8 cellular contexts compared by ENCODE assay signal in the genomic region with DNA sequence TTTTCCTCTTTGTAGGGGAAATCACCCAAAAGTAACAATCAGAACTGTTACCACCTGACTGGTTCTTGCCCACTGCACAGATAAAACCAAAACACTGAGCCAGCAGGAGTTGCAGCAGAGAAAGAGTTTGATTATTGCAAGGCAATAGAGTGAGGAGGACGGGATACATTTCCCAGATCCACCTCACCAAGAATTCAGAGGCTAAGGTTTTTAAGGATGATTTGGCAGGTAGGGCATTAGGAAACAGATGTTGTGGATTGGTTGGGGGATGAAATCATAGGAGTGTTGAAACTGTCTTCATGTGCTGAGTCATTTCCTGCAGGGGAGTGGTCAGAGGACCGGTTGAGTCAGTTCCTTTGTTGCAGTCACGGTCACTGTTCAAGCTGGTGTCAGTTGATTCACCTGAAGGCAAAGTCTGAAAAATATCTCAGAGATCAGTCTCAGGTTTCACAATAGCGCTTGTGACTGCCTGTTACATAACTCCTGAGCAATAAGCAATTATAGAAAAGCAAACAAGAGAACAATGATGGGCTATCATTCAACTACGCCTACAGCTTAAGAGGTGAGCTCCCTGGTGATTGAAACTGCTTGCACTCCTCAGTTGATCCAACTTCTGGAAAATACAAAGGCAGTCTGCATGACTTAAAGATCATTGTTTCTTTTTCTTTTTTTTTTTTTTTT. TPM values are rescaled to one million over a fixed set of nuclear protein-coding genes. Genes with fewer than 3 reads are reported as not detected.
A peak's percentile ranks its signal among the peaks of the same experiment; 100 is the strongest.
DNase-seq lines count a peak whose midpoint lies in the region; ATAC-seq, FAIRE-seq and TF ChIP-seq lines count a peak whose summit lies in the region.

No MANE protein-coding gene starts in this region.

- TF ChIP-seq EP300 in A549 (IDR thresholded peaks at IDR 0.05): peak; percentile 98

- TF ChIP-seq POLR2A in A549 (IDR thresholded peaks at IDR 0.05; ENCODE audit: low read length): no peak

- H3K27me3 ChIP-seq in duodenal mucosa (ENCODE audit: control insufficient read depth in 1 of 2, insufficient read depth in 2 of 2, low read length in 2 of 2) (no peaks in the 10 kb centered on the region), muscle layer of duodenum (ENCODE audit: low read depth, low read length) (no peaks in the 10 kb centered on the region), tibial artery (no peaks in the 10 kb centered on the region)

- H3K36me3 ChIP-seq in duodenal mucosa (ENCODE audit: control insufficient read depth in 1 of 2, insufficient read depth in 2 of 2, low read length in 2 of 2): no peaks in the 10 kb centered on the region
- no peaks in the 10 kb centered on the region for H3K36me3 ChIP-seq in muscle layer of duodenum (ENCODE audit: control insufficient read depth in 1 of 2, insufficient read depth in 2 of 2, low read length in 2 of 2)
- no peaks in the 10 kb centered on the region for H3K36me3 ChIP-seq in tibial artery

- intact Hi-C loops in tibial artery (cut with DNase I; ENCODE audit: low total_unique reads): no loop called here

- peak overlapping the region in 1 of 2 donors; percentile 15 for H3K9ac ChIP-seq in duodenal mucosa (ENCODE audit: low read depth in 1 of 2, low read length in 2 of 2)

- FAIRE-seq in A549 (lab: Jason Lieb, UNC): peak; percentile 89

- no peak for TF ChIP-seq CTCF in A549 (IDR thresholded peaks at IDR 0.05)
- TF ChIP-seq CTCF in tibial artery (IDR thresholded peaks at IDR 0.05): no peak

- H3K9me3 ChIP-seq in A549: peaks cover 13% of the 10 kb centered on the region; the same call in 2 of the 3 replicates
- no peaks in the 10 kb centered on the region for H3K9me3 ChIP-seq in duodenal mucosa (ENCODE audit: control insufficient read depth in 1 of 2, low read length in 2 of 2)
- H3K9me3 ChIP-seq in muscle layer of duodenum (ENCODE audit: control insufficient read depth in 1 of 2, low read length in 2 of 2): no peaks in the 10 kb centered on the region
- H3K9me3 ChIP-seq in tibial artery: peaks cover 0 to 7% (median 0%) of the 10 kb centered on the region in 3 donors

- peak; percentile 52 to 76; a peak in 4 of 5 replicates for TF ChIP-seq RAD21 in A549 (conservative IDR thresholded peaks at IDR 0.05 in 1 of 2, IDR thresholded peaks at IDR 0.05 in 1 of 2)

- H3K4me2 ChIP-seq in A549: peak overlapping the region; percentile 55

- H3K27ac ChIP-seq in A549 (peak overlapping the region; percentile 81 to 90), duodenal mucosa (ENCODE audit: low read depth, low read length) (peak overlapping the region; percentile 60), muscle layer of duodenum (ENCODE audit: low read length) (peak overlapping the region; percentile 86), tibial artery (no peak overlapping the region)

- H3K4me3 ChIP-seq in A549: no peak overlapping the region
- H3K4me3 ChIP-seq in duodenal mucosa (ENCODE audit: low read depth in 1 of 2, low read length in 2 of 2): no peak overlapping the region
- no peak overlapping the region for H3K4me3 ChIP-seq in muscle layer of duodenum (ENCODE audit: low read depth in 1 of 2, low read length in 2 of 2)
- H3K4me3 ChIP-seq in tibial artery: no peak overlapping the region

- H3K4me1 ChIP-seq in A549 (peaks cover 63% of the 10 kb centered on the region), duodenal mucosa (ENCODE audit: control insufficient read depth in 1 of 2, insufficient read depth in 2 of 2, low read length in 2 of 2) (peaks cover 6 to 8% of the 10 kb centered on the region in 2 donors), muscle layer of duodenum (ENCODE audit: control insufficient read depth in 1 of 2, insufficient read depth in 2 of 2, low read length in 2 of 2) (no peaks in the 10 kb centered on the region), tibial artery (peaks cover 0 to 16% (median 8%) of the 10 kb centered on the region in 4 donors)

- POLR2A ChIA-PET in A549 (lab: Yijun Ruan, JAX): interaction anchor here (0.5 to 2.5 kb wide), 9 partner anchors 13 to 928 kb away, joined by 3 to 29 read pairs (median 4); a partner anchor contains a TSS

- peak; percentile 96 to 99 for ATAC-seq in A549
- ATAC-seq in GM18867 (IDR thresholded peaks at IDR 0.05; ENCODE audit: unreplicated experiment): peak; percentile 87
- ATAC-seq in HG03045 (IDR thresholded peaks at IDR 0.05; ENCODE audit: unreplicated experiment): peak; percentile 88

- CTCF ChIA-PET in A549 (lab: Yijun Ruan, JAX): interaction anchor here (0.6 to 1.4 kb wide), 3 partner anchors 21 to 303 kb away, joined by 3 to 4 read pairs (median 3); a partner anchor contains a TSS

- DNase-seq in A549 (ENCODE audit: low read depth in 1 of 2, low spot score in 1 of 2) (peak; percentile 98 to 100), NCI-H1930 (lab: John Stamatoyannopoulos, UW) (peak; percentile 49 to 86), UCSD-AML1 (lab: John Stamatoyannopoulos, UW; ENCODE audit: unreplicated experiment) (peak; percentile 28), tibial artery (peak; percentile 66 to 71)

- WGBS in A549 (ENCODE audit: missing lambda C conversion rate): 0% methylated on average over 5 of the region's 5 CpGs

TF ChIP-seq in A549, 52 proteins besides CTCF, POLR2A, EP300 and RAD21 (continues in another document):
- TF ChIP-seq, protein P1, sequence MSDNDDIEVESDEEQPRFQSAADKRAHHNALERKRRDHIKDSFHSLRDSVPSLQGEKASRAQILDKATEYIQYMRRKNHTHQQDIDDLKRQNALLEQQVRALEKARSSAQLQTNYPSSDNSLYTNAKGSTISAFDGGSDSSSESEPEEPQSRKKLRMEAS (IDR thresholded peaks at IDR 0.05): peak; percentile 93
- TF ChIP-seq, protein P2, sequence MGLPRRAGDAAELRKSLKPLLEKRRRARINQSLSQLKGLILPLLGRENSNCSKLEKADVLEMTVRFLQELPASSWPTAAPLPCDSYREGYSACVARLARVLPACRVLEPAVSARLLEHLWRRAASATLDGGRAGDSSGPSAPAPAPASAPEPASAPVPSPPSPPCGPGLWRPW (IDR thresholded peaks at IDR 0.05): peak; percentile 100
- TF ChIP-seq MAFK (IDR thresholded peaks at IDR 0.05; ENCODE audit: partially characterized antibody) (peak; percentile 99), TP53 (CRISPR knock-in tag; IDR thresholded peaks at IDR 0.05) (no peak), RARB (CRISPR knock-in tag; IDR thresholded peaks at IDR 0.05) (peak; percentile 18; the same call in 1 of the 2 replicates), JUN (IDR thresholded peaks at IDR 0.05) (peak; percentile 99 to 100), CEBPB (IDR thresholded peaks at IDR 0.05) (peak; percentile 100), CHD2 (IDR thresholded peaks at IDR 0.05; ENCODE audit: low read length, partially characterized antibody) (peak; percentile 41), EHMT2 (IDR thresholded peaks at IDR 0.05; ENCODE audit: low read depth) (no peak), HOXB13 (CRISPR knock-in tag; IDR thresholded peaks at IDR 0.05; ENCODE audit: low read depth) (peak; percentile 47; the same call in 1 of the 2 replicates), HOXB5 (CRISPR knock-in tag; IDR thresholded peaks at IDR 0.05) (peak; percentile 93), JUNB (IDR thresholded peaks at IDR 0.05) (peak; percentile 100), FOXS1 (CRISPR knock-in tag; IDR thresholded peaks at IDR 0.05) (peak; percentile 54; the same call in 1 of the 2 replicates), KDM5A (IDR thresholded peaks at IDR 0.05) (no peak), ZFP36 (IDR thresholded peaks at IDR 0.05; ENCODE audit: borderline replicate concordance, partially characterized antibody) (peak; percentile 45), NR3C1 (IDR thresholded peaks at IDR 0.05) (no peak), BHLHE40 (IDR thresholded peaks at IDR 0.05; ENCODE audit: low read depth, low read length) (peak; percentile 63), FOSB (CRISPR knock-in tag; IDR thresholded peaks at IDR 0.05) (0 out of 2 replicates have a peak, but pooled peaks have one; percentile 74), RFX5 (IDR thresholded peaks at IDR 0.05) (peak; percentile 66; the same call in 1 of the 2 replicates), RNF2 (IDR thresholded peaks at IDR 0.05; ENCODE audit: borderline replicate concordance, low read depth) (no peak), SMC3 (IDR thresholded peaks at IDR 0.05) (peak; percentile 67)
- TF ChIP-seq, protein P3, sequence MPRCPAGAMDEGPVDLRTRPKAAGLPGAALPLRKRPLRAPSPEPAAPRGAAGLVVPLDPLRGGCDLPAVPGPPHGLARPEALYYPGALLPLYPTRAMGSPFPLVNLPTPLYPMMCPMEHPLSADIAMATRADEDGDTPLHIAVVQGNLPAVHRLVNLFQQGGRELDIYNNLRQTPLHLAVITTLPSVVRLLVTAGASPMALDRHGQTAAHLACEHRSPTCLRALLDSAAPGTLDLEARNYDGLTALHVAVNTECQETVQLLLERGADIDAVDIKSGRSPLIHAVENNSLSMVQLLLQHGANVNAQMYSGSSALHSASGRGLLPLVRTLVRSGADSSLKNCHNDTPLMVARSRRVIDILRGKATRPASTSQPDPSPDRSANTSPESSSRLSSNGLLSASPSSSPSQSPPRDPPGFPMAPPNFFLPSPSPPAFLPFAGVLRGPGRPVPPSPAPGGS (IDR thresholded peaks at IDR 0.05): peak; percentile 99
- TF ChIP-seq, protein P4, sequence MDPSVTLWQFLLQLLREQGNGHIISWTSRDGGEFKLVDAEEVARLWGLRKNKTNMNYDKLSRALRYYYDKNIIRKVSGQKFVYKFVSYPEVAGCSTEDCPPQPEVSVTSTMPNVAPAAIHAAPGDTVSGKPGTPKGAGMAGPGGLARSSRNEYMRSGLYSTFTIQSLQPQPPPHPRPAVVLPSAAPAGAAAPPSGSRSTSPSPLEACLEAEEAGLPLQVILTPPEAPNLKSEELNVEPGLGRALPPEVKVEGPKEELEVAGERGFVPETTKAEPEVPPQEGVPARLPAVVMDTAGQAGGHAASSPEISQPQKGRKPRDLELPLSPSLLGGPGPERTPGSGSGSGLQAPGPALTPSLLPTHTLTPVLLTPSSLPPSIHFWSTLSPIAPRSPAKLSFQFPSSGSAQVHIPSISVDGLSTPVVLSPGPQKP (IDR thresholded peaks at IDR 0.05; ENCODE audit: low read depth, low read length): no peak
- TF ChIP-seq, protein P5, sequence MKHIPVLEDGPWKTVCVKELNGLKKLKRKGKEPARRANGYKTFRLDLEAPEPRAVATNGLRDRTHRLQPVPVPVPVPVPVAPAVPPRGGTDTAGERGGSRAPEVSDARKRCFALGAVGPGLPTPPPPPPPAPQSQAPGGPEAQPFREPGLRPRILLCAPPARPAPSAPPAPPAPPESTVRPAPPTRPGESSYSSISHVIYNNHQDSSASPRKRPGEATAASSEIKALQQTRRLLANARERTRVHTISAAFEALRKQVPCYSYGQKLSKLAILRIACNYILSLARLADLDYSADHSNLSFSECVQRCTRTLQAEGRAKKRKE (CRISPR knock-in tag; IDR thresholded peaks at IDR 0.05; ENCODE audit: low read depth): peak; percentile 91

RNA-seq across cellular contexts. Expression of a gene that starts 20.3 kb away (rescaled TPM):
- polyA plus RNA-seq in A549 (2011; rRNA removed) (50.9 and 53.3 TPM in 2 replicates), A549 (2017; fragmentation: RNase III; extraction: RNeasy Plus Mini Kit Qiagen cat#74134 plus additional on column Dnase treatment) (14.8 to 20.0 TPM (median 18.5 TPM) in 3 replicates)
- polyA plus RNA-seq in A549 (2012; cell fraction: cytosol; rRNA removed): 10.5 and 10.9 TPM in 2 replicates
- 3.2 and 5.9 TPM in 2 replicates for polyA plus RNA-seq in A549 (2012; cell fraction: nucleus; rRNA removed)
- 11.2 and 15.8 TPM in 2 replicates for polyA minus RNA-seq in A549 (2011; rRNA and poly(A)+ RNA removed)

Comparison
In these comparisons a context has a peak if more than half of its experiments do, and no peak if none do; other contexts are left out.
1. DNase-seq: peak in every context shown above with its lines; median percentile 99 in A549; 68 in tibial artery; 68 in NCI-H1930; 28 in UCSD-AML1.
2. H3K27ac ChIP-seq: peak in A549 (2 of 2), duodenal mucosa (single experiment) and muscle layer of duodenum (single experiment); none in tibial artery (0 of 2).
3. Peak in every context shown above with its lines, with median percentiles within 50 percentile points of each other: ATAC-seq.